In the genomic region with DNA sequence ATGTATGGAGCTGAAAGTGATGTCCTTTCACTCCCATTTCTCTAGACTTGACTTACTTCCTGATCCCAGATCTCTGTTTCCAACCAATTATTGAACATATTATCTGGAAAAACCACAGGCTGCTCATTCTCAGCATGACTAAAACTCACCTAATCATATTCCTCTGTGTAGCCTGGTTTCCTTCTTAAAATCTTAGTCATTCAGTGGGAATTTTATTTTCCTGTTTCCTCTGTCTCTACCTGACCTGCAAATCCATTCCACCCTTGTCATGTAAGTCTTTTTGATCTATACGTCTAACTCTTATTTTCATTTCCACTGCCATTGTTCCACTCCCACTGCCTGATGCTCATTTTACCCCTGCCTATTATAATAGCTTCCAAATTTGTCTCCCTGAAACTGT, we compare ENCODE assay signal across 9 cellular contexts.
"Had no signal": no experiment of that assay in that cellular context is flagged by ENCODE, and none has a peak within 500 bp of the region (broad histone marks: within the 10 kb centered on the region; RNA-seq: fewer than 3 reads in every experiment).

No MANE protein-coding gene starts in this region.

- FAIRE-seq: HTR-8/SVneo, K562 had no signal

- H2AFZ ChIP-seq: GM23248 had no signal

- H3K9ac ChIP-seq: GM23248 had no signal

- H3K27ac Mint-ChIP-seq: HFFc6 had no signal

- H3K9me3 Mint-ChIP-seq: HFFc6 had no signal

- H3K9me3 ChIP-seq: HAP-1 had no signal

- DNase-seq: GM23248, GOT3, H7, HFFc6, IMR-90 had no signal

- H3K4me3 ChIP-seq: GM23248, HAP-1, K562 had no signal

- H3K4me3 Mint-ChIP-seq: HFFc6 had no signal

- H3K36me3 ChIP-seq: HAP-1 had no signal

- H3K27ac ChIP-seq: GM23248, HL-60 had no signal
